In the genomic region with DNA sequence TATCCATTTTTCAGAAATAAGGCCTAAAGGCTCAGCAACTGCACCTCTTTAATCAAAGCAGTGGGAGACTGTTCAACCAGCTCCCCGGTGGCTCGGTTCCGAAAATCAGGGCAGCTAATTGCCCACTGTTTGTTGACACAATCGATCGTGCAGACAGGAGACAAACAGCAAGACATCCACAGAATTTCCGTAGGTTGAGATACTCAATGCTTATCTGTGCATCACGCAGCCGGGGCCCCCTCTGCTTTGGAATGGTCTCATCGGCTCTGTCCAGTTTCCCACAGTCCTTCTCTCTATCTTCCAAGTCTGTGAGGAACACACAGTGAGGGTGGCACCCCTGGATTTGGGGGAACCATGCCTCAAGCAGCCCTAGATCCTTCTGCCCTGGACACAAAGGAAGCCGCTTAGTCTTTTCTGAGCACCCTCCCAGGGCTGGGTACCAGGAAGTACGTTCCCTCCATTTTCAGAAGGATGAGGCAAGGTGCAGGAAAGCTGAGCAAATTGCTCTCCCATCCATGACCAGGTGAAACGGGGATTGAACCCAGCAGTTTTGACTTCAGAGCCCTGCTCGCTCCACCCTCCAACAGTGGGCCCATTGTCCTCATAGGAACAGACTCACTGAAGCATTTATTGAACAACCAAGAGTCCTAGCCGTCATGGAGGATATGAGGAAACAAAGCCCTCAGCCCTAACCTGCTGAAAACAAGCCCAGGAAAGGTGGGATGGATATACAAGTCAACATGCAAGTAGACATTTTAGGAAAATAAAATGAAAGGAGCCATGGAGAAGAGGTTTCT, we compare ENCODE assay signal across 23 cellular contexts.
"Had no signal": no experiment of that assay in that cellular context is flagged by ENCODE, and none has a peak within 500 bp of the region (broad histone marks: within the 10 kb centered on the region; RNA-seq: fewer than 3 reads in every experiment).

No MANE protein-coding gene starts in this region.

- H3K9me3 ChIP-seq: left lung, prostate gland, vagina had no signal

- H3K36me3 ChIP-seq: brain microvascular endothelial cell, left lung, prostate gland, vagina had no signal

- H3K27me3 ChIP-seq: brain microvascular endothelial cell, vagina had no signal

- ATAC-seq: activated CD4-positive, CD25-positive, alpha-beta regulatory T cell treated with anti-CD3 and anti-CD28 coated beads, Interleukin-2, amount 50 U/mL, for 24 hours; activated CD8-positive, alpha-beta T cell treated with anti-CD3 and anti-CD28 coated beads, Interleukin-2, amount 10 ng/mL, durations not matched to agents 7 days and 5 days; activated T-cell treated with anti-CD3 and anti-CD28 coated beads, Interleukin-2, amount 50 U/mL, for 4 hours; left lung; right cardiac atrium; stimulated activated naive CD8-positive, alpha-beta T cell treated with anti-CD3 and anti-CD28 coated beads, Interleukin-15, amount 100 ng/mL, for 72 hours had no signal

- H3K9me3 Mint-ChIP-seq: activated CD4-positive, alpha-beta T cell treated with anti-CD3 and anti-CD28 coated beads, Interleukin-2, amount 10 ng/mL, durations not matched to agents 7 days and 5 days; activated naive CD4-positive, alpha-beta T cell treated with anti-CD3 and anti-CD28 coated beads for 36 hours; activated T-cell treated with anti-CD3 and anti-CD28 coated beads, Interleukin-2, amount 50 U/mL, for 4 hours; central memory CD8-positive, alpha-beta T cell; stimulated activated naive CD8-positive, alpha-beta T cell treated with anti-CD3 and anti-CD28 coated beads, Interleukin-15, amount 100 ng/mL, for 72 hours had no signal

- H3K4me3 ChIP-seq: coronary artery, left lung, prostate gland, vagina had no signal

- H3K27ac Mint-ChIP-seq: activated CD4-positive, alpha-beta T cell treated with anti-CD3 and anti-CD28 coated beads, Interleukin-2, amount 10 ng/mL, durations not matched to agents 7 days and 5 days; activated CD8-positive, alpha-beta T cell treated with anti-CD3 and anti-CD28 coated beads, Interleukin-2, amount 10 ng/mL, durations not matched to agents 7 days and 5 days; activated naive CD4-positive, alpha-beta T cell treated with anti-CD3 and anti-CD28 coated beads for 36 hours; stimulated activated naive CD8-positive, alpha-beta T cell treated with anti-CD3 and anti-CD28 coated beads, Interleukin-15, amount 100 ng/mL, for 72 hours had no signal

- H3K27me3 Mint-ChIP-seq: activated CD4-positive, alpha-beta T cell treated with anti-CD3 and anti-CD28 coated beads, Interleukin-2, amount 10 ng/mL, durations not matched to agents 7 days and 5 days; stimulated activated naive CD8-positive, alpha-beta T cell treated with anti-CD3 and anti-CD28 coated beads, Interleukin-15, amount 100 ng/mL, for 72 hours had no signal

- H3K4me3 Mint-ChIP-seq: activated CD4-positive, alpha-beta T cell treated with anti-CD3 and anti-CD28 coated beads, Interleukin-2, amount 10 ng/mL, durations not matched to agents 7 days and 5 days; activated CD8-positive, alpha-beta T cell treated with anti-CD3 and anti-CD28 coated beads, Interleukin-2, amount 10 ng/mL, durations not matched to agents 7 days and 5 days; activated naive CD4-positive, alpha-beta T cell treated with anti-CD3 and anti-CD28 coated beads for 36 hours; activated T-cell treated with anti-CD3 and anti-CD28 coated beads, Interleukin-2, amount 50 U/mL, for 4 hours; central memory CD8-positive, alpha-beta T cell; stimulated activated naive CD8-positive, alpha-beta T cell treated with anti-CD3 and anti-CD28 coated beads, Interleukin-15, amount 100 ng/mL, for 72 hours had no signal

- H3K4me1 Mint-ChIP-seq: central memory CD8-positive, alpha-beta T cell had no signal

- H3K4me1 ChIP-seq: left lung, prostate gland, vagina had no signal

- DNase-seq: activated CD4-positive, alpha-beta T cell treated with anti-CD3 and anti-CD28 coated beads, Interleukin-2, amount 10 ng/mL, durations not matched to agents 7 days and 5 days; activated CD8-positive, alpha-beta T cell treated with anti-CD3 and anti-CD28 coated beads, Interleukin-2, amount 10 ng/mL, durations not matched to agents 7 days and 5 days; activated naive CD4-positive, alpha-beta T cell treated with anti-CD3 and anti-CD28 coated beads for 36 hours; activated T-cell treated with anti-CD3 and anti-CD28 coated beads, Interleukin-2, amount 50 U/mL, for 4 hours; aorta; brain microvascular endothelial cell; foreskin melanocyte; glutamatergic neuron; left lung; mammary epithelial cell; midbrain; right cardiac atrium; small intestine; stimulated activated CD4-positive, alpha-beta T cell treated with anti-CD3 and anti-CD28 coated beads, Interleukin-15, amount 100 ng/mL, for 24 hours; stimulated activated CD4-positive, alpha-beta T cell treated with anti-CD3 and anti-CD28 coated beads, Interleukin-4, amount 100 ng/mL, for 1 hour; stimulated activated naive CD8-positive, alpha-beta T cell treated with anti-CD3 and anti-CD28 coated beads, Interleukin-15, amount 100 ng/mL, for 72 hours; T1000; trophoblast cell had no signal

- H3K27ac ChIP-seq: brain microvascular endothelial cell, coronary artery, left lung, prostate gland, vagina had no signal
